ENCODE assay signal across 9 cellular contexts in genomic region chr19:40611096-40611495, GRCh38. TPM values are rescaled to one million over a fixed set of nuclear protein-coding genes. Genes with fewer than 3 reads are reported as not detected.
DNase-seq lines count a peak whose midpoint lies in the region; ATAC-seq, FAIRE-seq and TF ChIP-seq lines count a peak whose summit lies in the region.
"Had no signal": no experiment of that assay in that cellular context is flagged by ENCODE, and none has a peak within 500 bp of the region (broad histone marks: within the 10 kb centered on the region; RNA-seq: fewer than 3 reads in every experiment).

No MANE protein-coding gene starts in this region.

- H3K9me3 ChIP-seq in kidney (ENCODE audit: control insufficient read depth in 1 of 2, low read length in 2 of 2): no peaks in the 10 kb centered on the region
- H3K9me3 ChIP-seq: SJSA1 had no signal

- FAIRE-seq in kidney (lab: Jason Lieb, UNC) (no peak), frontal cortex (lab: Jason Lieb, UNC) (no peak)

- peaks cover 0 to 8% of the 10 kb centered on the region in 2 donors for H3K4me1 ChIP-seq in kidney (ENCODE audit: control insufficient read depth in 1 of 2, insufficient read depth in 1 of 2, low read depth in 1 of 2, low read length in 2 of 2)

- ATAC-seq in activated T-helper 17 cell treated with anti-CD3 and anti-CD28 coated beads, Interleukin-2, amount 50 U/mL, for 72 hours (replicated peaks): no peak
- no peak for ATAC-seq in HG02981 (IDR thresholded peaks at IDR 0.05; ENCODE audit: unreplicated experiment)

- no peak for TF ChIP-seq CTCF in kidney (IDR thresholded peaks at IDR 0.05; ENCODE audit: borderline replicate concordance, extremely low read depth, insufficient read depth)

- DNase-seq in activated naive CD4-positive, alpha-beta T cell treated with anti-CD3 and anti-CD28 coated beads for 36 hours: no peak
- DNase-seq in activated naive CD4-positive, alpha-beta T cell (lab: John Stamatoyannopoulos, UW): no peak
- DNase-seq in kidney: peak; percentile 80
- peak; percentile 78 for DNase-seq in ureter (ENCODE audit: low spot score)
- no peak for DNase-seq in frontal cortex (ENCODE audit: low spot score in 2 of 2)
- DNase-seq in GM03348 (ENCODE audit: low spot score): no peak

- no peak overlapping the region for H3K27ac ChIP-seq in kidney (ENCODE audit: low read depth in 2 of 2, low read length in 2 of 2)
- H3K27ac ChIP-seq: SJSA1 had no signal

- H3K27me3 Mint-ChIP-seq in activated naive CD4-positive, alpha-beta T cell treated with anti-CD3 and anti-CD28 coated beads for 36 hours (ENCODE audit: low read depth): no peaks in the 10 kb centered on the region
- no peaks in the 10 kb centered on the region for H3K27me3 Mint-ChIP-seq in activated T-helper 17 cell treated with anti-CD3 and anti-CD28 coated beads, Interleukin-2, amount 50 U/mL, for 72 hours

- H3K4me3 Mint-ChIP-seq in activated naive CD4-positive, alpha-beta T cell treated with anti-CD3 and anti-CD28 coated beads for 36 hours: peak overlapping the region; percentile 89
- H3K4me3 Mint-ChIP-seq in activated T-helper 17 cell treated with anti-CD3 and anti-CD28 coated beads, Interleukin-2, amount 50 U/mL, for 72 hours: peak overlapping the region; percentile 97

- intact Hi-C loops in activated naive CD4-positive, alpha-beta T cell treated with anti-CD3 and anti-CD28 coated beads for 36 hours (cut with micrococcal nuclease): loop anchor here (10.0 kb wide), 4 partner anchors 616 to 1206 kb away; partner anchors contain the start of genes TGFB1, ZFP36 and ZNF546
- intact Hi-C loops in kidney (cut with DNase I): no loop called here

- H3K27ac Mint-ChIP-seq in activated naive CD4-positive, alpha-beta T cell treated with anti-CD3 and anti-CD28 coated beads for 36 hours: peak overlapping the region; percentile 91
- H3K27ac Mint-ChIP-seq in activated T-helper 17 cell treated with anti-CD3 and anti-CD28 coated beads, Interleukin-2, amount 50 U/mL, for 72 hours: peak overlapping the region; percentile 97

- no peak overlapping the region for H3K4me3 ChIP-seq in kidney (ENCODE audit: low read length in 2 of 2)
- H3K4me3 ChIP-seq: SJSA1 had no signal

- no peaks in the 10 kb centered on the region for H3K9me3 Mint-ChIP-seq in activated naive CD4-positive, alpha-beta T cell treated with anti-CD3 and anti-CD28 coated beads for 36 hours
- no peaks in the 10 kb centered on the region for H3K9me3 Mint-ChIP-seq in activated T-helper 17 cell treated with anti-CD3 and anti-CD28 coated beads, Interleukin-2, amount 50 U/mL, for 72 hours

- CTCF ChIA-PET in activated naive CD4-positive, alpha-beta T cell treated with anti-CD3 and anti-CD28 coated beads for 36 hours (lab: Charles Lee): interaction anchor here (1.0 kb wide), 1 partner anchor 146 kb away, joined by 3 read pairs; the partner anchor contains the start of gene BLVRB

- H3K9ac ChIP-seq in kidney (ENCODE audit: low read length in 2 of 2): no peak overlapping the region

- no peaks in the 10 kb centered on the region for H3K36me3 ChIP-seq in kidney (ENCODE audit: control insufficient read depth in 1 of 2, insufficient read depth in 2 of 2, low read length in 2 of 2)
- H3K36me3 ChIP-seq: SJSA1 had no signal

- peaks cover 69% of the 10 kb centered on the region for H3K4me1 Mint-ChIP-seq in activated naive CD4-positive, alpha-beta T cell treated with anti-CD3 and anti-CD28 coated beads for 36 hours (ENCODE audit: low read depth)
- H3K4me1 Mint-ChIP-seq in activated T-helper 17 cell treated with anti-CD3 and anti-CD28 coated beads, Interleukin-2, amount 50 U/mL, for 72 hours: peaks cover 35% of the 10 kb centered on the region

- H3K36me3 Mint-ChIP-seq in activated naive CD4-positive, alpha-beta T cell treated with anti-CD3 and anti-CD28 coated beads for 36 hours (ENCODE audit: low read depth): peaks cover 10% of the 10 kb centered on the region
- H3K36me3 Mint-ChIP-seq in activated T-helper 17 cell treated with anti-CD3 and anti-CD28 coated beads, Interleukin-2, amount 50 U/mL, for 72 hours (ENCODE audit: low read depth): peaks cover 54% of the 10 kb centered on the region

RNA-seq across cellular contexts. Expression of gene LTBP4, which starts 9.9 kb away (rescaled TPM):
- total RNA-seq in activated naive CD4-positive, alpha-beta T cell treated with anti-CD3 and anti-CD28 coated beads for 36 hours: 100 to 1,000 TPM; 147 to 153 TPM
- total RNA-seq in activated T-helper 17 cell treated with anti-CD3 and anti-CD28 coated beads, Interleukin-2, amount 50 U/mL, for 72 hours: 100 to 1,000 TPM; 117 to 331 TPM
- total RNA-seq in kidney (155 TPM), ureter (239 TPM), frontal cortex (25.3 TPM)
- 52.1 TPM for polyA plus RNA-seq in kidney (ENCODE audit: insufficient read depth, low read depth, low replicate concordance)

RNA-seq across cellular contexts. Expression of gene SHKBP1, which starts 34.4 kb away (rescaled TPM):
- total RNA-seq in activated naive CD4-positive, alpha-beta T cell treated with anti-CD3 and anti-CD28 coated beads for 36 hours: 10 to 100 TPM; 90.1 to 99.4 TPM
- 100 to 1,000 TPM; 113 to 126 TPM for total RNA-seq in activated T-helper 17 cell treated with anti-CD3 and anti-CD28 coated beads, Interleukin-2, amount 50 U/mL, for 72 hours
- total RNA-seq in kidney (69.6 TPM), ureter (61.2 TPM), frontal cortex (1.6 TPM)
- 91.3 TPM for polyA plus RNA-seq in kidney (ENCODE audit: insufficient read depth, low read depth, low replicate concordance)

Comparison
In these comparisons a context has a peak if more than half of its experiments do, and no peak if none do; other contexts are left out.
1. DNase-seq: peak in kidney (single experiment) and ureter (single experiment); none in activated naive CD4-positive, alpha-beta T cell treated with anti-CD3 and anti-CD28 coated beads for 36 hours (single experiment), activated naive CD4-positive, alpha-beta T cell (0 of 4), frontal cortex (0 of 2) and GM03348 (single experiment).
2. RNA of gene SHKBP1, which starts 34.4 kb away (total RNA-seq): 113 to 126 TPM in activated T-helper 17 cell treated with anti-CD3 and anti-CD28 coated beads, Interleukin-2, amount 50 U/mL, for 72 hours, 90.1 to 99.4 TPM in activated naive CD4-positive, alpha-beta T cell treated with anti-CD3 and anti-CD28 coated beads for 36 hours, 69.6 TPM in kidney (single experiment) and 61.2 TPM in ureter (single experiment); 1.6 TPM in frontal cortex (single experiment); every median in the first group is over 10 times any median in the second.